ENCODE assay signal across 8 cellular contexts in genomic region chr20:19802492-19803158, GRCh38. TPM values are rescaled to one million over a fixed set of nuclear protein-coding genes. Genes with fewer than 3 reads are reported as not detected.
DNase-seq lines count a peak whose midpoint lies in the region; ATAC-seq and TF ChIP-seq lines count a peak whose summit lies in the region.

No MANE protein-coding gene starts in this region.

- dilution Hi-C loops in mammary epithelial cell (cut with HindIII; ENCODE audit: low sequenced_read_pairs): loop anchor here (5.0 kb wide), 1 partner anchor 175 kb away; no protein-coding TSS in a partner anchor

- TF ChIP-seq POLR2A in NB4 (IDR thresholded peaks at IDR 0.05; ENCODE audit: extremely low read depth, insufficient read length) (no peak), suprapubic skin (IDR thresholded peaks at IDR 0.05) (no peak)

- H3K4me3 ChIP-seq in NB4 (ENCODE audit: low read depth, low read length): no peak overlapping the region
- no peak overlapping the region for H3K4me3 ChIP-seq in mammary epithelial cell (replicated peaks in 1 of 3; ENCODE audit: insufficient read depth in 1 of 3, low read depth in 2 of 3, low read length in 3 of 3)
- H3K4me3 ChIP-seq in suprapubic skin: no peak overlapping the region

- H3K9ac ChIP-seq in mammary epithelial cell (ENCODE audit: insufficient read depth, low read length): no peak overlapping the region

- intact Hi-C loops in mammary epithelial cell (cut with micrococcal nuclease): loop anchor here (1.0 to 5.0 kb wide), 4 partner anchors 16 to 190 kb away; no protein-coding TSS in a partner anchor

- no peaks in the 10 kb centered on the region for H4K20me1 ChIP-seq in mammary epithelial cell (ENCODE audit: insufficient read depth, low read length)

- CTCF ChIA-PET in mammary epithelial cell (lab: Charles Lee; ENCODE audit: low non-redundant PET): no interaction called here

- WGBS in mammary epithelial cell (ENCODE audit: low coverage, missing lambda C conversion rate): 73% methylated on average over 4 of the region's 4 CpGs
- WGBS in suprapubic skin: 89% methylated on average over 4 of the region's 4 CpGs

- no peaks in the 10 kb centered on the region for H3K79me2 ChIP-seq in mammary epithelial cell (ENCODE audit: insufficient read depth, low read length)

- TF ChIP-seq EP300 in suprapubic skin (IDR thresholded peaks at IDR 0.05): no peak

- H3K36me3 ChIP-seq in mammary epithelial cell (ENCODE audit: insufficient read depth, low read length): no peaks in the 10 kb centered on the region
- H3K36me3 ChIP-seq in suprapubic skin: peaks cover 17% of the 10 kb centered on the region

- TF ChIP-seq CTCF in NB4 (IDR thresholded peaks at IDR 0.05; ENCODE audit: low read depth, low read length): peak; percentile 22
- TF ChIP-seq CTCF in mammary epithelial cell (conservative IDR thresholded peaks at IDR 0.05 in 1 of 2, IDR thresholded peaks at IDR 0.05 in 1 of 2; ENCODE audit: extremely low read depth in 1 of 2, insufficient read depth in 1 of 2, low read depth in 1 of 2, low read length in 2 of 2): peak; percentile 39 to 43
- TF ChIP-seq CTCF in suprapubic skin (IDR thresholded peaks at IDR 0.05): no peak

- H3K27me3 ChIP-seq in mammary epithelial cell (ENCODE audit: insufficient read depth, low read length): no peaks in the 10 kb centered on the region
- no peaks in the 10 kb centered on the region for H3K27me3 ChIP-seq in suprapubic skin

- H2AFZ ChIP-seq in mammary epithelial cell (ENCODE audit: low read depth, low read length): peak overlapping the region; percentile 15

- DNase-seq in DMS114 treated with DMSO at 0.1 percent for 48 hours (lab: John Stamatoyannopoulos, UW; ENCODE audit: unreplicated experiment): peak; percentile 3
- peak; percentile 49 for DNase-seq in NB4 (ENCODE audit: low read depth)
- DNase-seq in mammary epithelial cell: peak; percentile 89
- DNase-seq in mucosa of gallbladder (ENCODE audit: low spot score): peak; percentile 67
- no peak for DNase-seq in suprapubic skin (ENCODE audit: low spot score in 2 of 2)
- DNase-seq in NCI-H1436 (lab: John Stamatoyannopoulos, UW): no peak
- DNase-seq in NCI-H187 (lab: John Stamatoyannopoulos, UW): no peak

- peak overlapping the region; percentile 43 for H3K27ac ChIP-seq in mammary epithelial cell (ENCODE audit: insufficient read depth, low read depth, low read length)
- H3K27ac ChIP-seq in suprapubic skin: no peak overlapping the region

- H3K4me1 ChIP-seq in mammary epithelial cell (ENCODE audit: insufficient read depth, low read length) (peaks cover 26% of the 10 kb centered on the region), suprapubic skin (peaks cover 11% of the 10 kb centered on the region)

- BruUV-seq in mammary epithelial cell (replicated peaks; lab: Mats Ljungman, UMichigan): no TSS peak

- ATAC-seq in HG03196 (IDR thresholded peaks at IDR 0.05; ENCODE audit: unreplicated experiment): no peak

- in situ Hi-C loops in mammary epithelial cell (cut with MboI; ENCODE audit: low sequenced_read_pairs in 2 of 2): no loop called here

- H3K4me2 ChIP-seq in mammary epithelial cell (ENCODE audit: insufficient read depth, low read depth, low read length): no peak overlapping the region

- H3K9me3 ChIP-seq in mammary epithelial cell (replicated peaks; ENCODE audit: insufficient read depth, low read length) (no peaks in the 10 kb centered on the region), suprapubic skin (no peaks in the 10 kb centered on the region)

RNA-seq across cellular contexts. Expression of gene RIN2, which starts 44.6 kb away (rescaled TPM):
- total RNA-seq in mammary epithelial cell (10 to 100 TPM; 42.2 to 45.2 TPM), mucosa of gallbladder (88.7 TPM), suprapubic skin (10 to 100 TPM; 68.2 to 87.2 (median 79.6) TPM)
- polyA plus RNA-seq in mammary epithelial cell: 29.1 TPM
- 93.5 TPM for polyA minus RNA-seq in mammary epithelial cell

Comparison
In these comparisons a context has a peak if more than half of its experiments do, and no peak if none do; other contexts are left out.
1. DNase-seq: peak in DMS114 treated with DMSO at 0.1 percent for 48 hours (single experiment), NB4 (single experiment), mammary epithelial cell (single experiment) and mucosa of gallbladder (single experiment); none in suprapubic skin (0 of 2), NCI-H1436 (single experiment) and NCI-H187 (0 of 2).
2. CTCF ChIP-seq: peak in NB4 (single experiment) and mammary epithelial cell (2 of 2); none in suprapubic skin (0 of 2).